23 cellular contexts compared by ENCODE assay signal in the genomic region with DNA sequence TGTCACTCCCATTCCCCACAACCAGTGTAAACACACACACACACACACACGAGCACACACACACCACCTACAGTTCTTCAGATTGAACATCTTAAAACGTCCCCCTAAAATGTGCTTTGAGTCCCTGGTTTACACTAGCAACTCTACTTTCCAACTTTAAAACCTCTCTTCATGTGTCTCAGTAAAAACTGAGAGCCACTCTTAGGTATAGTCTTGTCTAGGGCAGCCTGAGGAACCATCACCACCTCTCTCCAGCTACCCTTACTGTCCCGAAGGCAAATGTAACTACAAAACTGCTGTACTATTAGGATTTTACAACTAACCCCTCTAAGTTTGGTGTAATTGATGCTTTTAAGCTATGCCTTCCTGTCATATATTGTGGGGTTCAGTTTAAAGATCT.
A peak's percentile ranks its signal among the peaks of the same experiment; 100 is the strongest.
DNase-seq lines count a peak whose midpoint lies in the region; ATAC-seq, FAIRE-seq and TF ChIP-seq lines count a peak whose summit lies in the region.
"Had no signal": no experiment of that assay in that cellular context is flagged by ENCODE, and none has a peak within 500 bp of the region (broad histone marks: within the 10 kb centered on the region; RNA-seq: fewer than 3 reads in every experiment).

No MANE protein-coding gene starts in this region.

- no peak overlapping the region for H3K9ac ChIP-seq in Karpas-422 (ENCODE audit: low read length)
- no peak overlapping the region for H3K9ac ChIP-seq in mesenchymal stem cell (ENCODE audit: low read length)
- H3K9ac ChIP-seq: BLaER1 had no signal

- no peak overlapping the region for H2BK120ac ChIP-seq in mesenchymal stem cell (ENCODE audit: low read depth, low read length)

- no peak overlapping the region for H2BK12ac ChIP-seq in mesenchymal stem cell (ENCODE audit: low read length in 2 of 2)

- no peak for ATAC-seq in HG03571 (IDR thresholded peaks at IDR 0.05; ENCODE audit: unreplicated experiment)

- no peak overlapping the region for H3K27ac ChIP-seq in Karpas-422 (ENCODE audit: low read length)
- no peak overlapping the region for H3K27ac ChIP-seq in mesenchymal stem cell (ENCODE audit: low read length, poor library complexity, severe bottlenecking)
- H3K27ac ChIP-seq: BLaER1 had no signal

- H2AFZ ChIP-seq in Karpas-422 (ENCODE audit: low read length) (peak overlapping the region; percentile 66; the same call in 1 of the 2 replicates), mesenchymal stem cell (ENCODE audit: low read depth, low read length) (no peak overlapping the region)

- no peak for TF ChIP-seq POLR2A in H54 (IDR thresholded peaks at IDR 0.05; ENCODE audit: low read depth, low read length)

- no peaks in the 10 kb centered on the region for H3K9me2 ChIP-seq in Karpas-422 (replicated peaks; ENCODE audit: insufficient read depth, low read length)

- H2AK5ac ChIP-seq in mesenchymal stem cell (ENCODE audit: low read length, severe bottlenecking): no peak overlapping the region

- no peaks in the 10 kb centered on the region for H3K79me2 ChIP-seq in Karpas-422 (ENCODE audit: low read length)

- no peak for DNase-seq in H54 (ENCODE audit: insufficient read length, low spot score)
- no peak for DNase-seq in Karpas-422
- DNase-seq in amniotic epithelial cell (ENCODE audit: low read depth): peak; percentile 1
- DNase-seq in mesenchymal stem cell: peak; percentile 16
- no peak for DNase-seq in DMS153 (lab: John Stamatoyannopoulos, UW)
- DNase-seq in effector CD4-positive, alpha-beta T cell: no peak
- DNase-seq in activated CD8-positive, alpha-beta memory T cell treated with anti-CD3 and anti-CD28 coated beads for 24 hours: no peak
- DNase-seq: 8988T; ACHN; BE2C; C1 segment of cervical spinal cord; CD4-positive, alpha-beta memory T cell; CD4-positive, CD25-positive, alpha-beta regulatory T cell; CD8-positive, alpha-beta memory T cell; COR-L47; DMS 273 treated with DMSO at 0.1 percent for 48 hours; DMS79 treated with DMSO at 0.1 percent for 48 hours; GF-D8 had no signal

- H3K9me3 ChIP-seq in Karpas-422 (ENCODE audit: low read length): no peaks in the 10 kb centered on the region
- H3K9me3 ChIP-seq in mesenchymal stem cell (ENCODE audit: control insufficient read depth, low read length): peaks cover 7% of the 10 kb centered on the region
- H3K9me3 ChIP-seq: BE2C had no signal

- H3K27me3 ChIP-seq in Karpas-422 (ENCODE audit: low read length) (no peaks in the 10 kb centered on the region), mesenchymal stem cell (ENCODE audit: control insufficient read depth in 1 of 2, insufficient read depth in 1 of 2, low read length in 2 of 2) (no peaks in the 10 kb centered on the region)
- H3K27me3 ChIP-seq: BE2C, BLaER1 had no signal

- H3K4me2 ChIP-seq in Karpas-422 (ENCODE audit: low read depth, low read length, poor library complexity, severe bottlenecking): no peak overlapping the region
- no peak overlapping the region for H3K4me2 ChIP-seq in mesenchymal stem cell (ENCODE audit: low read length, poor library complexity, severe bottlenecking)
- H3K4me2 ChIP-seq: BLaER1 had no signal

- no peak overlapping the region for H3K4me3 ChIP-seq in Karpas-422 (ENCODE audit: low read length)
- no peak overlapping the region for H3K4me3 ChIP-seq in mesenchymal stem cell (ENCODE audit: insufficient read depth in 1 of 2, low read depth in 1 of 2, low read length in 2 of 2)
- H3K4me3 ChIP-seq: BLaER1 had no signal

- H4K91ac ChIP-seq in mesenchymal stem cell (ENCODE audit: low read length): no peak overlapping the region

- H4K20me1 ChIP-seq in Karpas-422 (ENCODE audit: insufficient read depth, low read depth, low read length): no peaks in the 10 kb centered on the region
- H4K20me1 ChIP-seq: BLaER1 had no signal

- no peak overlapping the region for H3K4ac ChIP-seq in mesenchymal stem cell (ENCODE audit: low read depth in 1 of 2, low read length in 2 of 2)

- no peak overlapping the region for H4K8ac ChIP-seq in mesenchymal stem cell (ENCODE audit: low read length)

- no peak overlapping the region for H3K14ac ChIP-seq in mesenchymal stem cell (ENCODE audit: low read length in 2 of 2)

- no peak overlapping the region for H2BK15ac ChIP-seq in mesenchymal stem cell (ENCODE audit: low read depth, poor library complexity, severe bottlenecking)

- FAIRE-seq in H54 (lab: Jason Lieb, UNC): peak; percentile 82
- FAIRE-seq: A204.1, GM12891, GM19239 had no signal

- H3K36me3 ChIP-seq in Karpas-422 (ENCODE audit: insufficient read depth, low read length) (no peaks in the 10 kb centered on the region), mesenchymal stem cell (ENCODE audit: control insufficient read depth in 1 of 2, insufficient read depth in 2 of 2, low read depth in 1 of 2, low read length in 2 of 2) (no peaks in the 10 kb centered on the region)
- H3K36me3 ChIP-seq: BE2C, BLaER1 had no signal

- no peaks in the 10 kb centered on the region for H3K4me1 ChIP-seq in Karpas-422 (ENCODE audit: low read length)
- H3K4me1 ChIP-seq in mesenchymal stem cell (ENCODE audit: control insufficient read depth, insufficient read depth, low read depth, low read length): no peaks in the 10 kb centered on the region
- H3K4me1 ChIP-seq: BE2C, BLaER1 had no signal

- H3K18ac ChIP-seq in mesenchymal stem cell (ENCODE audit: low read depth in 1 of 2, low read length in 2 of 2): no peak overlapping the region

- 65% methylated on average over 2 of the region's 3 CpGs for WGBS in mesenchymal stem cell

- H3K23ac ChIP-seq in mesenchymal stem cell (ENCODE audit: low read length in 2 of 2): no peak overlapping the region

- H2BK5ac ChIP-seq in mesenchymal stem cell (ENCODE audit: low read depth, low read length, poor library complexity, severe bottlenecking): no peak overlapping the region

- no peaks in the 10 kb centered on the region for H3K79me1 ChIP-seq in mesenchymal stem cell (replicated peaks; ENCODE audit: low read length, poor library complexity, severe bottlenecking)

Comparison
In these comparisons a context has a peak if more than half of its experiments do, and no peak if none do; other contexts are left out.
1. DNase-seq: peak in amniotic epithelial cell (single experiment) and mesenchymal stem cell (single experiment); none in H54 (single experiment), Karpas-422 (single experiment), DMS153 (single experiment), effector CD4-positive, alpha-beta T cell (single experiment) and activated CD8-positive, alpha-beta memory T cell treated with anti-CD3 and anti-CD28 coated beads for 24 hours (single experiment).